8 cellular contexts compared by ENCODE assay signal in the genomic region with DNA sequence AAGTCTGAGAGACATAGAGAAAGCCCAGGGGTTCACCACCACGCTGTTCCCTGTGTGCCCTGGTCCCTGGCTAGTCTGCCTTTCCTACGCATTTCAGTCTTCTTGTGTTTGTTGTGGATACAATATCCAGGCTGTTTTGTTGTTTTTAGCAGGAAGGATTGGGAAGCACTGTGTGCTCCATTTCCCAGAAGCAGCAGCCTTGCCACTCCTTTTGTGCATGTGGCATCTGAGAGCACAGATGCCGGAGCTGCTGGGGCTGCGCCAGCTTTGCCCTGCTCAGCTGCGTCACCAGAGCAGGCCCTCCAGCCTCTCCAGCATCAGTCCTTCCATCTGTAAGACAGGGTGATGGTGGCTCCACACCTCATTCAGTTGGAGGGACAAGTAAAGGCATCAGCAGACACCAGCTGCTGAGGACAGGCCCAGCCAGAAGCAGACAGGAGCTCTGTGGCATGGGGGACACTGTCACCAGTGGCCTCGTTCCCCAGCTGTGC.
DNase-seq lines count a peak whose midpoint lies in the region; ATAC-seq and TF ChIP-seq lines count a peak whose summit lies in the region.

No MANE protein-coding gene starts in this region.

- 41 to 64% (median 60%) methylated on average over 5 to 6 of the region's 6 CpGs for WGBS in heart left ventricle, 4 donors
- WGBS in spleen, 5 donors: 79 to 89% (median 84%) methylated on average over 5 to 6 of the region's 6 CpGs

- H3K27ac ChIP-seq in heart left ventricle: peak overlapping the region in 11 of 12 donors; percentile 6 to 84 (median 65)
- peak overlapping the region; percentile 19 to 86 (median 73) for H3K27ac ChIP-seq in spleen

- H3K36me3 ChIP-seq in heart left ventricle (no peaks in the 10 kb centered on the region), spleen (no peaks in the 10 kb centered on the region)

- CTCF ChIA-PET in activated CD8-positive, alpha-beta memory T cell treated with anti-CD3 and anti-CD28 coated beads, Interleukin-2, amount 10 ng/mL, durations not matched to agents 7 days and 5 days (lab: Charles Lee): interaction anchor here (0.6 kb wide), 1 partner anchor 1926 kb away, joined by 3 read pairs; no protein-coding TSS in a partner anchor

- peak in 1 of 2 donors; percentile 15 for TF ChIP-seq POLR2A in heart left ventricle (IDR thresholded peaks at IDR 0.05)
- TF ChIP-seq POLR2A in spleen (IDR thresholded peaks at IDR 0.05): no peak

- H3K4me1 ChIP-seq in heart left ventricle: peaks cover 0 to 42% (median 16%) of the 10 kb centered on the region in 12 donors
- peaks cover 27 to 82% (median 60%) of the 10 kb centered on the region in 6 donors for H3K4me1 ChIP-seq in spleen

- H3K9me3 ChIP-seq in heart left ventricle (no peaks in the 10 kb centered on the region), spleen (no peaks in the 10 kb centered on the region)

- peaks cover 6% of the 10 kb centered on the region for H3K9me3 Mint-ChIP-seq in activated CD8-positive, alpha-beta memory T cell treated with anti-CD3 and anti-CD28 coated beads, Interleukin-2, amount 10 ng/mL, durations not matched to agents 7 days and 5 days (ENCODE audit: low read depth)
- peaks cover 6% of the 10 kb centered on the region for H3K9me3 Mint-ChIP-seq in activated T-helper 17 cell treated with anti-CD3 and anti-CD28 coated beads, Interleukin-2, amount 50 U/mL, for 72 hours

- intact Hi-C loops in heart left ventricle (cut with DNase I) (no loop called here), spleen (cut with DNase I; ENCODE audit: low total_unique reads) (no loop called here)

- ATAC-seq in activated CD8-positive, alpha-beta memory T cell treated with anti-CD3 and anti-CD28 coated beads, Interleukin-2, amount 10 ng/mL, durations not matched to agents 7 days and 5 days: no peak
- ATAC-seq in activated T-helper 17 cell treated with anti-CD3 and anti-CD28 coated beads, Interleukin-2, amount 50 U/mL, for 72 hours (replicated peaks): no peak
- ATAC-seq in heart left ventricle (peak; percentile 73 to 84 (median 79)), GM19328 (IDR thresholded peaks at IDR 0.05; ENCODE audit: unreplicated experiment) (no peak), GM21447 (IDR thresholded peaks at IDR 0.05; ENCODE audit: unreplicated experiment) (no peak)

- H3K4me3 Mint-ChIP-seq in activated CD8-positive, alpha-beta memory T cell treated with anti-CD3 and anti-CD28 coated beads, Interleukin-2, amount 10 ng/mL, durations not matched to agents 7 days and 5 days: no peak overlapping the region
- peak overlapping the region; percentile 54 for H3K4me3 Mint-ChIP-seq in activated T-helper 17 cell treated with anti-CD3 and anti-CD28 coated beads, Interleukin-2, amount 50 U/mL, for 72 hours

- no peak for TF ChIP-seq CTCF in heart left ventricle (IDR thresholded peaks at IDR 0.05)
- TF ChIP-seq CTCF in spleen (IDR thresholded peaks at IDR 0.05 in 8 of 11, conservative IDR thresholded peaks at IDR 0.05 in 3 of 11): no peak

- no peak for DNase-seq in activated CD8-positive, alpha-beta memory T cell treated with anti-CD3 and anti-CD28 coated beads, Interleukin-2, amount 10 ng/mL, durations not matched to agents 7 days and 5 days
- no peak for DNase-seq in activated CD8-positive, alpha-beta memory T cell treated with anti-CD3 and anti-CD28 coated beads, Interleukin-2, amount 50 U/mL, for 4 hours
- DNase-seq in heart left ventricle (peak in 3 of 5 donors; percentile 52 to 88 (median 65)), spleen (peak; percentile 77), islet precursor cell (no peak)

- peaks cover 3% of the 10 kb centered on the region for H3K36me3 Mint-ChIP-seq in activated CD8-positive, alpha-beta memory T cell treated with anti-CD3 and anti-CD28 coated beads, Interleukin-2, amount 10 ng/mL, durations not matched to agents 7 days and 5 days
- H3K36me3 Mint-ChIP-seq in activated T-helper 17 cell treated with anti-CD3 and anti-CD28 coated beads, Interleukin-2, amount 50 U/mL, for 72 hours (ENCODE audit: low read depth): no peaks in the 10 kb centered on the region

- H3K4me3 ChIP-seq in heart left ventricle: no peak overlapping the region
- no peak overlapping the region for H3K4me3 ChIP-seq in spleen

- peaks cover 19% of the 10 kb centered on the region for H3K4me1 Mint-ChIP-seq in activated CD8-positive, alpha-beta memory T cell treated with anti-CD3 and anti-CD28 coated beads, Interleukin-2, amount 10 ng/mL, durations not matched to agents 7 days and 5 days
- H3K4me1 Mint-ChIP-seq in activated T-helper 17 cell treated with anti-CD3 and anti-CD28 coated beads, Interleukin-2, amount 50 U/mL, for 72 hours: peaks cover 51% of the 10 kb centered on the region

- peaks cover 34% of the 10 kb centered on the region for H3K27me3 Mint-ChIP-seq in activated CD8-positive, alpha-beta memory T cell treated with anti-CD3 and anti-CD28 coated beads, Interleukin-2, amount 10 ng/mL, durations not matched to agents 7 days and 5 days
- peaks cover 5% of the 10 kb centered on the region for H3K27me3 Mint-ChIP-seq in activated T-helper 17 cell treated with anti-CD3 and anti-CD28 coated beads, Interleukin-2, amount 50 U/mL, for 72 hours

- H3K27me3 ChIP-seq in heart left ventricle (no peaks in the 10 kb centered on the region), spleen (replicated peaks in 1 of 7) (no peaks in the 10 kb centered on the region)

- peak overlapping the region; percentile 58 for H3K27ac Mint-ChIP-seq in activated CD8-positive, alpha-beta memory T cell treated with anti-CD3 and anti-CD28 coated beads, Interleukin-2, amount 10 ng/mL, durations not matched to agents 7 days and 5 days
- H3K27ac Mint-ChIP-seq in activated T-helper 17 cell treated with anti-CD3 and anti-CD28 coated beads, Interleukin-2, amount 50 U/mL, for 72 hours: peak overlapping the region; percentile 23

Comparison
In these comparisons a context has a peak if more than half of its experiments do, and no peak if none do; other contexts are left out.
1. ATAC-seq: peak in heart left ventricle (4 of 4); none in activated CD8-positive, alpha-beta memory T cell treated with anti-CD3 and anti-CD28 coated beads, Interleukin-2, amount 10 ng/mL, durations not matched to agents 7 days and 5 days (single experiment), activated T-helper 17 cell treated with anti-CD3 and anti-CD28 coated beads, Interleukin-2, amount 50 U/mL, for 72 hours (single experiment), GM19328 (single experiment) and GM21447 (single experiment).
2. DNase-seq: peak in heart left ventricle (3 of 5) and spleen (single experiment); none in activated CD8-positive, alpha-beta memory T cell treated with anti-CD3 and anti-CD28 coated beads, Interleukin-2, amount 10 ng/mL, durations not matched to agents 7 days and 5 days (single experiment), activated CD8-positive, alpha-beta memory T cell treated with anti-CD3 and anti-CD28 coated beads, Interleukin-2, amount 50 U/mL, for 4 hours (single experiment) and islet precursor cell (single experiment).